Comparison of ENCODE assay signal across 8 cellular contexts in genomic region chr16:48385272-48385953, GRCh38.
DNase-seq lines count a peak whose midpoint lies in the region; ATAC-seq and TF ChIP-seq lines count a peak whose summit lies in the region.

SIAH1 (minus strand) TSS chr16:48385413; CDS start chr16:48362428, 22,985 bp downstream.

- DNase-seq in NCI-H345 (lab: John Stamatoyannopoulos, UW) (peak; percentile 77), cerebellar cortex (ENCODE audit: low spot score) (peak; percentile 75), kidney glomerular epithelial cell (lab: John Stamatoyannopoulos, UW) (peak; percentile 57)
- DNase-seq in activated CD4-positive, CD25-positive, alpha-beta regulatory T cell treated with anti-CD3 and anti-CD28 coated beads, Interleukin-2, amount 50 U/mL, for 72 hours = peak; percentile 92
- DNase-seq in stimulated activated CD4-positive, alpha-beta T cell treated with anti-CD3 and anti-CD28 coated beads, Interleukin-15, amount 100 ng/mL, for 48 hours (ENCODE audit: low read depth in 2 of 2) = peak; percentile 68 to 78

- peak within 1 kb of the TSS; percentile 94 for H3K27ac ChIP-seq in 22Rv1

- TF ChIP-seq CTCF in 22Rv1 (IDR thresholded peaks at IDR 0.05) = no peak

- ATAC-seq in GM18508 (IDR thresholded peaks at IDR 0.05; ENCODE audit: insufficient read depth, unreplicated experiment) (peak; percentile 32), HG02981 (IDR thresholded peaks at IDR 0.05; ENCODE audit: unreplicated experiment) (peak; percentile 66)

Comparison
In these comparisons a context has a peak if more than half of its experiments do, and no peak if none do; other contexts are left out.
1. Peak in every context shown above with its lines: DNase-seq, ATAC-seq and H3K27ac ChIP-seq.